1 cellular context compared by ENCODE assay signal in the genomic region with DNA sequence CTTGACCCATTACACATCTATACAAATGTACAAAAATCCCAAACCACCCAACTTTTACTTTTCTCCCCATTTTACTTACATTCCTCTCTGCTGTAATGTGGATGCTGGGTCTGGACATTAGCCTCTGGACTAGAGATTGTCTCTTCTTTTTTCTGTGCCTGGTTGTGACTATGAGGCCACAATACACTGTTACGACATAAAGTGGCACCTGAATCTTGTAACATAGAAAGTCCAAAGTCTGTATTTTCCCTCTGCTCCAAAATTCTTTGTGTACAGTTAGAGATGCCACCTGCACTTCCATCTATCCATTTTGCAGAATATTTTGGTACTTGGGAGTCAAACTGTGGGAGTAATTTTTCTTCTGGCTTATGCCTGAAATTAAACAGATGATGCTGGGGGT.
A peak's percentile ranks its signal among the peaks of the same experiment; 100 is the strongest.
TF ChIP-seq lines count a peak whose summit lies in the region.

No MANE protein-coding gene starts in this region.

TF ChIP-seq in HepG2, 621 proteins besides CTCF, POLR2A, EP300 and RAD21 (continued from another document and continues in another):
- no peak for TF ChIP-seq DNMT3B (CRISPR knock-in tag; conservative IDR thresholded peaks at IDR 0.05)
- TF ChIP-seq PHF8 (CRISPR knock-in tag; IDR thresholded peaks at IDR 0.05): no peak
- no peak for TF ChIP-seq ZNF205 (CRISPR knock-in tag; IDR thresholded peaks at IDR 0.05)
- no peak for TF ChIP-seq GABPA (IDR thresholded peaks at IDR 0.05; ENCODE audit: low read depth, low read length)
- TF ChIP-seq GABPA (CRISPR knock-in tag; IDR thresholded peaks at IDR 0.05; ENCODE audit: low read depth): no peak
- TF ChIP-seq HCFC1 (IDR thresholded peaks at IDR 0.05; ENCODE audit: low read depth, low read length): no peak
- TF ChIP-seq, protein P1, sequence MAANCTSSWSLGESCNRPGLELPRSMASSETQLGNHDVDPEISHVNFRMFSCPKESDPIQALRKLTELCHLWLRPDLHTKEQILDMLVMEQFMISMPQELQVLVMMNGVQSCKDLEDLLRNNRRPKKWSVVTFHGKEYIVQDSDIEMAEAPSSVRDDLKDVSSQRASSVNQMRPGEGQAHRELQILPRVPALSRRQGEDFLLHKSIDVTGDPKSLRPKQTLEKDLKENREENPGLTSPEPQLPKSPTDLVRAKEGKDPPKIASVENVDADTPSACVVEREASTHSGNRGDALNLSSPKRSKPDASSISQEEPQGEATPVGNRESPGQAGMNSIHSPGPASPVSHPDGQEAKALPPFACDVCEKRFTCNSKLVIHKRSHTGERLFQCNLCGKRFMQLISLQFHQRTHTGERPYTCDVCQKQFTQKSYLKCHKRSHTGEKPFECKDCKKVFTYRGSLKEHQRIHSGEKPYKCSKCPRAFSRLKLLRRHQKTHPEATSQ (CRISPR knock-in tag; IDR thresholded peaks at IDR 0.05; ENCODE audit: borderline replicate concordance): no peak
- 0 out of 2 replicates have a peak, but pooled peaks have one; percentile 72 for TF ChIP-seq LCORL (IDR thresholded peaks at IDR 0.05)
- TF ChIP-seq LCORL (CRISPR knock-in tag; IDR thresholded peaks at IDR 0.05): peak; percentile 61; the same call in 1 of the 2 replicates
- TF ChIP-seq IRX3 (CRISPR knock-in tag; IDR thresholded peaks at IDR 0.05; ENCODE audit: borderline replicate concordance, low read depth): no peak
- TF ChIP-seq ETV5 (CRISPR knock-in tag; IDR thresholded peaks at IDR 0.05; ENCODE audit: borderline replicate concordance): no peak
- no peak for TF ChIP-seq NFKBIZ (CRISPR knock-in tag; IDR thresholded peaks at IDR 0.05)
- TF ChIP-seq ARID5B (CRISPR knock-in tag; IDR thresholded peaks at IDR 0.05): peak; percentile 67; the same call in 1 of the 2 replicates
- TF ChIP-seq STAT5B (CRISPR knock-in tag; IDR thresholded peaks at IDR 0.05): no peak
- TF ChIP-seq ZNF432 (CRISPR knock-in tag; IDR thresholded peaks at IDR 0.05; ENCODE audit: borderline replicate concordance): no peak
- TF ChIP-seq NR2F1 (CRISPR knock-in tag; IDR thresholded peaks at IDR 0.05): no peak
- no peak for TF ChIP-seq XBP1 (CRISPR knock-in tag; IDR thresholded peaks at IDR 0.05)
- no peak for TF ChIP-seq ZNF224 (CRISPR knock-in tag; IDR thresholded peaks at IDR 0.05)
- TF ChIP-seq, protein P2, sequence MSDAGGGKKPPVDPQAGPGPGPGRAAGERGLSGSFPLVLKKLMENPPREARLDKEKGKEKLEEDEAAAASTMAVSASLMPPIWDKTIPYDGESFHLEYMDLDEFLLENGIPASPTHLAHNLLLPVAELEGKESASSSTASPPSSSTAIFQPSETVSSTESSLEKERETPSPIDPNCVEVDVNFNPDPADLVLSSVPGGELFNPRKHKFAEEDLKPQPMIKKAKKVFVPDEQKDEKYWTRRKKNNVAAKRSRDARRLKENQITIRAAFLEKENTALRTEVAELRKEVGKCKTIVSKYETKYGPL (CRISPR knock-in tag; IDR thresholded peaks at IDR 0.05): no peak
- no peak for TF ChIP-seq ZNF234 (CRISPR knock-in tag; conservative IDR thresholded peaks at IDR 0.05)
- TF ChIP-seq ZNF775 (CRISPR knock-in tag; IDR thresholded peaks at IDR 0.05; ENCODE audit: borderline replicate concordance): no peak
- TF ChIP-seq MAF1 (CRISPR knock-in tag; IDR thresholded peaks at IDR 0.05; ENCODE audit: borderline replicate concordance): no peak
- no peak for TF ChIP-seq ZBTB14 (CRISPR knock-in tag; IDR thresholded peaks at IDR 0.05)
- no peak for TF ChIP-seq ZNF431 (CRISPR knock-in tag; IDR thresholded peaks at IDR 0.05; ENCODE audit: borderline replicate concordance, low read depth)
- no peak for TF ChIP-seq RAD51 (IDR thresholded peaks at IDR 0.05; ENCODE audit: borderline replicate concordance)
- TF ChIP-seq NCOA1 (CRISPR knock-in tag; IDR thresholded peaks at IDR 0.05): no peak
- TF ChIP-seq SP1 (IDR thresholded peaks at IDR 0.05): no peak
- no peak for TF ChIP-seq SP1 (CRISPR knock-in tag; IDR thresholded peaks at IDR 0.05)
- TF ChIP-seq, protein P3, sequence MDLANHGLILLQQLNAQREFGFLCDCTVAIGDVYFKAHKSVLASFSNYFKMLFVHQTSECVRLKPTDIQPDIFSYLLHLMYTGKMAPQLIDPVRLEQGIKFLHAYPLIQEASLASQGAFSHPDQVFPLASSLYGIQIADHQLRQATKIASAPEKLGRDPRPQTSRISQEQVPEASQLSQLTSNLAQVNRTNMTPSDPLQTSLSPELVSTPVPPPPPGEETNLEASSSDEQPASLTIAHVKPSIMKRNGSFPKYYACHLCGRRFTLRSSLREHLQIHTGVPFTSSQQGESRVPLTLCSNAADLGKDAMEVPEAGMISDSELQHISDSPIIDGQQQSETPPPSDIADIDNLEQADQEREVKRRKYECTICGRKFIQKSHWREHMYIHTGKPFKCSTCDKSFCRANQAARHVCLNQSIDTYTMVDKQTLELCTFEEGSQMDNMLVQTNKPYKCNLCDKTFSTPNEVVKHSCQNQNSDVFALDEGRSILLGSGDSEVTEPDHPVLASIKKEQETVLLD (CRISPR knock-in tag; IDR thresholded peaks at IDR 0.05; ENCODE audit: low read depth): no peak
- no peak for TF ChIP-seq ZFP36L1 (CRISPR knock-in tag; IDR thresholded peaks at IDR 0.05)
- TF ChIP-seq, protein P4, sequence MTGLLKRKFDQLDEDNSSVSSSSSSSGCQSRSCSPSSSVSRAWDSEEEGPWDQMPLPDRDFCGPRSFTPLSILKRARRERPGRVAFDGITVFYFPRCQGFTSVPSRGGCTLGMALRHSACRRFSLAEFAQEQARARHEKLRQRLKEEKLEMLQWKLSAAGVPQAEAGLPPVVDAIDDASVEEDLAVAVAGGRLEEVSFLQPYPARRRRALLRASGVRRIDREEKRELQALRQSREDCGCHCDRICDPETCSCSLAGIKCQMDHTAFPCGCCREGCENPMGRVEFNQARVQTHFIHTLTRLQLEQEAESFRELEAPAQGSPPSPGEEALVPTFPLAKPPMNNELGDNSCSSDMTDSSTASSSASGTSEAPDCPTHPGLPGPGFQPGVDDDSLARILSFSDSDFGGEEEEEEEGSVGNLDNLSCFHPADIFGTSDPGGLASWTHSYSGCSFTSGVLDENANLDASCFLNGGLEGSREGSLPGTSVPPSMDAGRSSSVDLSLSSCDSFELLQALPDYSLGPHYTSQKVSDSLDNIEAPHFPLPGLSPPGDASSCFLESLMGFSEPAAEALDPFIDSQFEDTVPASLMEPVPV (CRISPR knock-in tag; IDR thresholded peaks at IDR 0.05): no peak
- TF ChIP-seq NCOR1 (IDR thresholded peaks at IDR 0.05; ENCODE audit: borderline replicate concordance, low read length): peak; percentile 71
- TF ChIP-seq ZEB1 (IDR thresholded peaks at IDR 0.05; ENCODE audit: insufficient replicate concordance, low read depth): peak; percentile 58
- TF ChIP-seq RFXAP (CRISPR knock-in tag; IDR thresholded peaks at IDR 0.05; ENCODE audit: borderline replicate concordance): no peak
- TF ChIP-seq CEBPB (IDR thresholded peaks at IDR 0.05; ENCODE audit: borderline replicate concordance, low read depth, low read length): peak; percentile 81; the same call in 1 of the 2 replicates
- TF ChIP-seq KDM1A (CRISPR knock-in tag; IDR thresholded peaks at IDR 0.05): 0 out of 2 replicates have a peak, but pooled peaks have one; percentile 48
- TF ChIP-seq FOXA3 (CRISPR knock-in tag; IDR thresholded peaks at IDR 0.05): peak; percentile 39
- no peak for TF ChIP-seq ZNF501 (CRISPR knock-in tag; IDR thresholded peaks at IDR 0.05)
- no peak for TF ChIP-seq TOPORS (CRISPR knock-in tag; IDR thresholded peaks at IDR 0.05)
- TF ChIP-seq ZNF589 (CRISPR knock-in tag; conservative IDR thresholded peaks at IDR 0.05): no peak
- TF ChIP-seq PAXIP1 (CRISPR knock-in tag; conservative IDR thresholded peaks at IDR 0.05): peak; percentile 41; the same call in 1 of the 2 replicates
- TF ChIP-seq ZNF691 (CRISPR knock-in tag; IDR thresholded peaks at IDR 0.05; ENCODE audit: borderline replicate concordance, low read depth): no peak
- TF ChIP-seq REST (IDR thresholded peaks at IDR 0.05; ENCODE audit: borderline replicate concordance in 1 of 2, low read depth in 1 of 2, low read length in 2 of 2): no peak
- TF ChIP-seq TBX2 (CRISPR knock-in tag; IDR thresholded peaks at IDR 0.05; ENCODE audit: borderline replicate concordance): peak; percentile 17; the same call in 1 of the 2 replicates
- TF ChIP-seq AHR (CRISPR knock-in tag; IDR thresholded peaks at IDR 0.05): no peak
- TF ChIP-seq ERF (CRISPR knock-in tag; IDR thresholded peaks at IDR 0.05): 0 out of 2 replicates have a peak, but pooled peaks have one; percentile 16
- TF ChIP-seq KDM6A (CRISPR knock-in tag; IDR thresholded peaks at IDR 0.05; ENCODE audit: low read depth): no peak
